ENCODE assay signal across 1 cellular context in genomic region chr1:160193091-160193819, GRCh38.
A peak's percentile ranks its signal among the peaks of the same experiment; 100 is the strongest.
TF ChIP-seq lines count a peak whose summit lies in the region.

No MANE protein-coding gene starts in this region.

TF ChIP-seq in GM12878, 131 proteins besides CTCF, POLR2A, EP300 and RAD21 (continued from another document and continues in another):
- TF ChIP-seq ZBTB40 (IDR thresholded peaks at IDR 0.05; ENCODE audit: borderline replicate concordance), result no peak
- peak; percentile 93 for TF ChIP-seq CHD2 (IDR thresholded peaks at IDR 0.05; ENCODE audit: borderline replicate concordance, low read depth, low read length)
- TF ChIP-seq CBFB (IDR thresholded peaks at IDR 0.05; ENCODE audit: low read depth), result 0 out of 2 replicates have a peak, but pooled peaks have one; percentile 32
- peak; percentile 40 for TF ChIP-seq SKIL (IDR thresholded peaks at IDR 0.05; ENCODE audit: low read depth, poor library complexity, severe bottlenecking)
- no peak for TF ChIP-seq SIN3A (IDR thresholded peaks at IDR 0.05; ENCODE audit: low read depth, low read length)
- TF ChIP-seq NR2C1 (IDR thresholded peaks at IDR 0.05), result no peak
- TF ChIP-seq SP1 (IDR thresholded peaks at IDR 0.05; ENCODE audit: low read depth, low read length), result peak; percentile 25
- no peak for TF ChIP-seq ZNF687 (IDR thresholded peaks at IDR 0.05)
- peak; percentile 51 for TF ChIP-seq MTA2 (IDR thresholded peaks at IDR 0.05; ENCODE audit: low read depth)
- peak; percentile 66; the same call in 1 of the 2 replicates for TF ChIP-seq JUND (IDR thresholded peaks at IDR 0.05; ENCODE audit: low read depth, low read length)
- no peak for TF ChIP-seq ZBED1 (IDR thresholded peaks at IDR 0.05; ENCODE audit: borderline replicate concordance)
- no peak for TF ChIP-seq ELK1 (IDR thresholded peaks at IDR 0.05; ENCODE audit: low read depth, low read length)
- TF ChIP-seq RFX5 (IDR thresholded peaks at IDR 0.05; ENCODE audit: low read depth, low read length), result no peak
- TF ChIP-seq SMAD5 (IDR thresholded peaks at IDR 0.05; ENCODE audit: low read depth), result no peak
- TF ChIP-seq TARDBP (IDR thresholded peaks at IDR 0.05; ENCODE audit: borderline replicate concordance), result peak; percentile 76; the same call in 1 of the 2 replicates
- TF ChIP-seq NFXL1 (IDR thresholded peaks at IDR 0.05; ENCODE audit: borderline replicate concordance), result no peak
- TF ChIP-seq KAT2A (conservative IDR thresholded peaks at IDR 0.05; ENCODE audit: control insufficient read depth, low read depth, low read length), result no peak
- no peak for TF ChIP-seq USF1 (IDR thresholded peaks at IDR 0.05; ENCODE audit: borderline replicate concordance, extremely low read length, insufficient read depth, low read depth, low read length)
- peak; percentile 77; the same call in 1 of the 2 replicates for TF ChIP-seq ZNF24 (IDR thresholded peaks at IDR 0.05)
- TF ChIP-seq SRF (IDR thresholded peaks at IDR 0.05; ENCODE audit: low read depth in 2 of 2, low read length in 2 of 2), result no peak
- peak; percentile 66; the same call in 1 of the 2 replicates for TF ChIP-seq FOXM1 (IDR thresholded peaks at IDR 0.05; ENCODE audit: low read depth, low read length)
- peak; percentile 75 for TF ChIP-seq RUNX3 (IDR thresholded peaks at IDR 0.05; ENCODE audit: low read length)
- TF ChIP-seq REST (IDR thresholded peaks at IDR 0.05; ENCODE audit: low read depth, low read length), result no peak
- 0 out of 2 replicates have a peak, but pooled peaks have one; percentile 43 for TF ChIP-seq STAT1 (conservative IDR thresholded peaks at IDR 0.05)
- TF ChIP-seq IRF5 (IDR thresholded peaks at IDR 0.05; ENCODE audit: borderline replicate concordance), result no peak
- no peak for TF ChIP-seq ASH2L (IDR thresholded peaks at IDR 0.05; ENCODE audit: borderline replicate concordance, low read depth)
- no peak for TF ChIP-seq HDAC2 (IDR thresholded peaks at IDR 0.05)
- TF ChIP-seq SMC3 (IDR thresholded peaks at IDR 0.05; ENCODE audit: borderline replicate concordance, low read length), result peak; percentile 98
- TF ChIP-seq ZNF592 (IDR thresholded peaks at IDR 0.05), result peak; percentile 57; the same call in 1 of the 2 replicates
- TF ChIP-seq DPF2 (IDR thresholded peaks at IDR 0.05), result peak; percentile 31; the same call in 1 of the 2 replicates
- no peak for TF ChIP-seq YBX1 (IDR thresholded peaks at IDR 0.05)
- peak; percentile 45; the same call in 1 of the 2 replicates for TF ChIP-seq IKZF1 (conservative IDR thresholded peaks at IDR 0.05)
- peak; percentile 61; the same call in 1 of the 2 replicates for TF ChIP-seq BCL11A (IDR thresholded peaks at IDR 0.05; ENCODE audit: low read depth, low read length)
- TF ChIP-seq NFIC (IDR thresholded peaks at IDR 0.05; ENCODE audit: low read depth, low read length), result no peak
